In the genomic region with DNA sequence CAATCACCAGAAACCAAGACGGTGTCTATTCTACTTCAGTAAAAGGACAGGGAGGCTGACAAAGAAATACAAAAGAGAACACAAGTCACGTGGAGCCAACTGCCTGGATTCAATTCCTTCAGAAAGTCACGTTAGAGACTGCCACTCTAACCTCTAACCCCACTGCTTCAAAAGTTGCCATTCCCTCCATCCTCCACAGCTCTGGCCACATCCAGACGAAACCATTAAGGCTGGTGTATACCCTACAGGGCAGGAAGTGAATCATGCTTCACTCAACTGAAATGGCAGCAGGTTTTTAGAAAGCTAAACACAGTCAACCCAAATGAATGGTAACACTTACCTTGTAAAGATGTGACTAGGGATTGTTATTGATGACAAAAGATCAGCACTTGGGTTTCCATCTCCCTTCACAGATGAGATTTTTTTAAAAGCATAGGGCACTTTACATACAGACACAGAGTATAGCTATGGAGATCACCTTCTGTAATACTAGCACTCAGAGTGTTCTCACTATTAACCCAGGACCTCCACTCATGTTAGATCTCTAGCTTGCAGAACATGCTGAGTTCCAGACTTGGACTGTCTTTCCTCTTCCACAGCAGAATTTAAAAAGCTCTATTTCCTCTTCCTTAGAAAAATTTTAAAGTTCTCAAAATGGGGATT, we compare ENCODE assay signal across 9 cellular contexts. TPM values are rescaled to one million over a fixed set of nuclear protein-coding genes. Genes with fewer than 3 reads are reported as not detected.
A peak's percentile ranks its signal among the peaks of the same experiment; 100 is the strongest.
DNase-seq lines count a peak whose midpoint lies in the region; ATAC-seq, FAIRE-seq and TF ChIP-seq lines count a peak whose summit lies in the region.
"Had no signal": no experiment of that assay in that cellular context is flagged by ENCODE, and none has a peak within 500 bp of the region (broad histone marks: within the 10 kb centered on the region; RNA-seq: fewer than 3 reads in every experiment).

No MANE protein-coding gene starts in this region.

- peak; percentile 29 for DNase-seq in H4 (ENCODE audit: low spot score)
- DNase-seq in OCI-M1 (lab: John Stamatoyannopoulos, UW), result peak; percentile 59
- no peak for DNase-seq in H1 (ENCODE audit: low read depth in 1 of 2, low spot score in 2 of 2)
- DNase-seq in erythroblast (lab: John Stamatoyannopoulos, UW), result no peak
- no peak for DNase-seq in activated effector memory CD4-positive, alpha-beta T cell treated with anti-CD3 and anti-CD28 coated beads, Interleukin-2, amount 50 U/mL, for 16 hours

- no peak overlapping the region for H3K14ac ChIP-seq in H1 (ENCODE audit: insufficient read length)

- H2BK15ac ChIP-seq in H1 (ENCODE audit: low read length), result no peak overlapping the region

- no peak overlapping the region for H4K5ac ChIP-seq in H1 (ENCODE audit: insufficient read length, low read depth, low read length)

- H3K4me3 ChIP-seq in BLaER1 treated with 17β-estradiol and CSF1 and Interleukin-3, amounts not matched to agents 10 nM and 100 nM, result no peak overlapping the region
- H3K4me3 ChIP-seq in H1 (ENCODE audit: extremely low read depth in 1 of 4, insufficient read depth in 2 of 4, low read depth in 3 of 4, low read length in 4 of 4), result no peak overlapping the region
- H3K4me3 ChIP-seq: cardiac muscle cell had no signal

- H3K4ac ChIP-seq in H1 (replicated peaks; ENCODE audit: insufficient read length, low read depth, low read length), result no peak overlapping the region

- H3K36me3 ChIP-seq in BLaER1 treated with 17β-estradiol and CSF1 and Interleukin-3, amounts not matched to agents 10 nM and 100 nM, result peaks cover 0 to 18% (median 1%) of the 10 kb centered on the region in 11 experiments; a peak in 8 of 22 replicates
- H3K36me3 ChIP-seq in H1 (ENCODE audit: control insufficient read depth in 2 of 4, insufficient read depth in 4 of 4, low read length in 3 of 4), result no peaks in the 10 kb centered on the region
- H3K36me3 ChIP-seq: cardiac muscle cell had no signal

- no peak overlapping the region for H3K18ac ChIP-seq in H1 (ENCODE audit: extremely low read depth, low read length)

- ATAC-seq in HG03108 (IDR thresholded peaks at IDR 0.05; ENCODE audit: unreplicated experiment) (no peak), GM18861 (IDR thresholded peaks at IDR 0.05; ENCODE audit: unreplicated experiment) (no peak)

- no peak for TF ChIP-seq POLR2A in H1 (IDR thresholded peaks at IDR 0.05; ENCODE audit: control extremely low read depth in 1 of 2, low read depth in 2 of 2, low read length in 2 of 2)
- TF ChIP-seq POLR2A in erythroblast (IDR thresholded peaks at IDR 0.05; ENCODE audit: low read length), result no peak

- WGBS in H1 (ENCODE audit: extremely low coverage in 1 of 2, insufficient coverage in 1 of 2, insufficient read length in 1 of 2, insufficient replicate concordance in 2 of 2, low coverage in 1 of 2, low lambda C conversion rate in 2 of 2, missing lambda C conversion rate in 1 of 2), 2 experiments, result 71% methylated on average over 4 of the region's 4 CpGs; no CpG with 5 or more reads in 1 of the 2 experiments

- peaks cover 0 to 13% (median 4%) of the 10 kb centered on the region in 11 experiments; a peak in 10 of 22 replicates for H3K9me3 ChIP-seq in BLaER1 treated with 17β-estradiol and CSF1 and Interleukin-3, amounts not matched to agents 10 nM and 100 nM (replicated peaks in 1 of 11)
- H3K9me3 ChIP-seq in H1 (ENCODE audit: insufficient read depth in 2 of 2, low read depth in 1 of 2, low read length in 1 of 2), result no peaks in the 10 kb centered on the region

- no peak overlapping the region for H2BK20ac ChIP-seq in H1 (ENCODE audit: low read length)

- no peaks in the 10 kb centered on the region for H3K79me1 ChIP-seq in H1 (ENCODE audit: low read depth, low read length)

- no peak overlapping the region for H2BK120ac ChIP-seq in H1 (replicated peaks; ENCODE audit: low read depth, low read length)

- peak overlapping the region; percentile 16; the same call in 1 of the 2 replicates for H2BK5ac ChIP-seq in H1 (ENCODE audit: low read depth, low read length)

- CTCF ChIA-PET in H1 (lab: Charles Lee; ENCODE audit: partially characterized antibody), result interaction anchor here (0.5 to 1.4 kb wide), 7 partner anchors 15 to 1758 kb away, joined by 3 to 5 read pairs (median 3); no protein-coding TSS in a partner anchor

- no peak overlapping the region for H2AFZ ChIP-seq in H1 (ENCODE audit: low read length)

- TF ChIP-seq RAD21 in H1 (IDR thresholded peaks at IDR 0.05 in 1 of 2, conservative IDR thresholded peaks at IDR 0.05 in 1 of 2; ENCODE audit: low read depth in 2 of 2, low read length in 2 of 2), result no peak

- no peak overlapping the region; the same call in 1 of the 2 replicates for H2AK5ac ChIP-seq in H1 (ENCODE audit: low read depth, low read length)

- peak; percentile 28 for FAIRE-seq in H1 (lab: Jason Lieb, UNC)

- POLR2A ChIA-PET in H1 (lab: Charles Lee; ENCODE audit: partially characterized antibody), result interaction anchor here (1.0 to 1.4 kb wide), 2 partner anchors 8 to 16 kb away, joined by 3 read pairs; no protein-coding TSS in a partner anchor

- H4K20me1 ChIP-seq in BLaER1 treated with 17β-estradiol and CSF1 and Interleukin-3, amounts not matched to agents 10 nM and 100 nM, result peaks cover 0 to 20% (median 0%) of the 10 kb centered on the region in 11 experiments; a peak in 5 of 22 replicates
- no peaks in the 10 kb centered on the region for H4K20me1 ChIP-seq in H1 (replicated peaks in 1 of 2; ENCODE audit: control insufficient read depth in 1 of 2, insufficient read depth in 2 of 2, low read length in 2 of 2)

- H3K4me2 ChIP-seq in BLaER1 treated with 17β-estradiol and CSF1 and Interleukin-3, amounts not matched to agents 10 nM and 100 nM, result peak overlapping the region; percentile 48 to 85 (median 69)
- no peak overlapping the region for H3K4me2 ChIP-seq in H1 (ENCODE audit: insufficient read depth in 1 of 2, low read depth in 2 of 2, low read length in 2 of 2)

- H3K27me3 ChIP-seq in BLaER1 treated with 17β-estradiol and CSF1 and Interleukin-3, amounts not matched to agents 10 nM and 100 nM, result no peaks in the 10 kb centered on the region
- H3K27me3 ChIP-seq in H1 (replicated peaks in 1 of 4; ENCODE audit: control insufficient read depth in 3 of 4, extremely low read depth in 1 of 4, insufficient read depth in 3 of 4, low read length in 3 of 4), result no peaks in the 10 kb centered on the region
- H3K27me3 ChIP-seq: cardiac muscle cell had no signal

- H3K79me2 ChIP-seq in H1 (ENCODE audit: control insufficient read depth in 1 of 2, insufficient read depth in 2 of 2, low read length in 2 of 2), result no peaks in the 10 kb centered on the region

- H4K8ac ChIP-seq in H1 (ENCODE audit: extremely low read depth, insufficient read depth, low read length), result no peak overlapping the region

- H3K56ac ChIP-seq in H1 (replicated peaks; ENCODE audit: insufficient read length, low read depth, low read length), result no peak overlapping the region

- H4K91ac ChIP-seq in H1 (replicated peaks; ENCODE audit: insufficient read length, low read length), result no peak overlapping the region

- no peak for TF ChIP-seq EP300 in H1 (IDR thresholded peaks at IDR 0.05; ENCODE audit: borderline replicate concordance in 1 of 2, low read depth in 2 of 2, low read length in 2 of 2)

- TF ChIP-seq CTCF in H1 (IDR thresholded peaks at IDR 0.05; ENCODE audit: control extremely low read depth in 1 of 3, insufficient read depth in 1 of 3, low read depth in 1 of 3, low read length in 3 of 3), result no peak

- peak overlapping the region in 10 of 11 experiments; percentile 38 to 70 (median 54); a peak in 20 of 22 replicates for H3K27ac ChIP-seq in BLaER1 treated with 17β-estradiol and CSF1 and Interleukin-3, amounts not matched to agents 10 nM and 100 nM
- no peak overlapping the region for H3K27ac ChIP-seq in H1 (ENCODE audit: low read depth, low read length)
- H3K27ac ChIP-seq: cardiac muscle cell had no signal

- no peaks in the 10 kb centered on the region for H3K23me2 ChIP-seq in H1 (ENCODE audit: low read depth, low read length)

- H3K4me1 ChIP-seq in BLaER1 treated with 17β-estradiol and CSF1 and Interleukin-3, amounts not matched to agents 10 nM and 100 nM, result peaks cover 36 to 54% (median 47%) of the 10 kb centered on the region in 10 experiments
- no peaks in the 10 kb centered on the region for H3K4me1 ChIP-seq in H1 (replicated peaks in 1 of 4; ENCODE audit: control insufficient read depth in 3 of 4, insufficient read depth in 4 of 4, low read length in 3 of 4)

- H2BK12ac ChIP-seq in H1 (ENCODE audit: low read depth, low read length), result no peak overlapping the region

- H3K23ac ChIP-seq in H1 (ENCODE audit: insufficient read length), result no peak overlapping the region

- peak overlapping the region in 3 of 11 experiments; percentile 11 to 29 (median 15); a peak in 3 of 22 replicates for H3K9ac ChIP-seq in BLaER1 treated with 17β-estradiol and CSF1 and Interleukin-3, amounts not matched to agents 10 nM and 100 nM
- H3K9ac ChIP-seq in H1 (replicated peaks in 1 of 4; ENCODE audit: extremely low read depth in 1 of 4, low read depth in 3 of 4, low read length in 3 of 4), result no peak overlapping the region

TF ChIP-seq in H1, 55 proteins besides CTCF, POLR2A, EP300 and RAD21 (continues in another document):
- TF ChIP-seq TAF1 (IDR thresholded peaks at IDR 0.05; ENCODE audit: low read depth, low read length) (no peak), SP1 (IDR thresholded peaks at IDR 0.05; ENCODE audit: low read depth, low read length) (no peak), SAP30 (IDR thresholded peaks at IDR 0.05; ENCODE audit: insufficient read depth, insufficient replicate concordance, low read length) (no peak), RBBP5 (IDR thresholded peaks at IDR 0.05; ENCODE audit: borderline replicate concordance, low read depth, low read length) (no peak), PHF8 (conservative IDR thresholded peaks at IDR 0.05; ENCODE audit: low read depth, low read length) (no peak), TAF7 (optimal IDR thresholded peaks at IDR 0.05; ENCODE audit: borderline replicate concordance, low read depth, low read length) (no peak)

RNA-seq across cellular contexts. Expression of a gene that starts 37.4 kb away (rescaled TPM):
- 0.21 and 0.43 TPM in 2 replicates for total RNA-seq in H4 (2014; rRNA removed; shearing (Covaris generic))
- total RNA-seq in H1 (2021; fragmentation: NEBNext Ultra II Directional; extraction: Animal tissue kit (Norgen Biotek cat#: 25700)), result 5.6 and 5.7 TPM in 2 replicates
- polyA plus RNA-seq in H1 (2011; rRNA removed), result 2.1 and 2.7 TPM in 2 replicates
- polyA plus RNA-seq in H1 (2011; cell fraction: cytosol; rRNA removed), result 3.0 TPM
- 3.8 TPM for polyA plus RNA-seq in H1 (2011; cell fraction: nucleus; rRNA removed)
- polyA plus RNA-seq in H1 (2012, experiment 1 of 2), result 2.1 to 2.6 TPM (median 2.2 TPM) in 4 replicates
- polyA plus RNA-seq in H1 (2012, experiment 2 of 2), result 0.34 TPM
- 4.8 TPM for polyA plus RNA-seq in H1 (2013, experiment 1 of 2)
- 4.9 TPM for polyA plus RNA-seq in H1 (2013, experiment 2 of 2)
- 4.6 and 6.1 TPM in 2 replicates for polyA minus RNA-seq in H1 (2011; rRNA and poly(A)+ RNA removed)
- 4.1 TPM for polyA minus RNA-seq in H1 (2011; cell fraction: cytosol; rRNA and poly(A)+ RNA removed)
- polyA minus RNA-seq in H1 (2011; cell fraction: nucleus; rRNA and poly(A)+ RNA removed), result 11.6 TPM

Comparison
In these comparisons a context has a peak if more than half of its experiments do, and no peak if none do; other contexts are left out.
1. H3K4me2 ChIP-seq: peak in BLaER1 treated with 17β-estradiol and CSF1 and Interleukin-3, amounts not matched to agents 10 nM and 100 nM (11 of 11); none in H1 (0 of 2).
2. DNase-seq: peak in H4 (single experiment) and OCI-M1 (single experiment); none in H1 (0 of 2), erythroblast (0 of 2) and activated effector memory CD4-positive, alpha-beta T cell treated with anti-CD3 and anti-CD28 coated beads, Interleukin-2, amount 50 U/mL, for 16 hours (single experiment).